16 cellular contexts compared by ENCODE assay signal in the genomic region with DNA sequence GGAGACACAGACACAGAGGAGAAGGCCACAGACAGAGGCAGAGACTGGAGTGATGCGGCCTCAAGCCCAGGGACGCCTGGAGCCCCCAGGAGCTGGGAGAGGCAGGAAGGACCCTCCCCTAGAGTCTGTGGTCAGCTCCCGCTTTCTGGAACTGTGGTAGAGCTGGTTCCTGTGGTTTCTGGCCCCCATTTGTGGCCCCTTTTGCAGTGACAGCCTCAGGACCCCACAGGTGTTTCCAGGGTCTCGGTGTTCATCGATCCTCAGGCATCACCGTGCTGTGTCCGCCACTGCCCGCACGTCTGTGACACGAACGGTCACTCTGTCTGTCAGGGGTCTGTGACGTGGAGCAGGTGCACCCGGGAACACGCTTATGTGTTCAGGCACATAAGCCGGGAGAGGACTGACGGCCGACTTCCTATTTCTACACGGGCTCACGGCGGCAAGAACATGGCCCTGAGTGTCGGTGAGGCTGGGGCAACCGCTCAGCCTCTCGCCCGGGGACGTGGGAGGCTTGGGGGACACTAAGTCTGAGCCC. TPM values are rescaled to one million over a fixed set of nuclear protein-coding genes. Genes with fewer than 3 reads are reported as not detected.
DNase-seq lines count a peak whose midpoint lies in the region; TF ChIP-seq lines count a peak whose summit lies in the region.
"Had no signal": no experiment of that assay in that cellular context is flagged by ENCODE, and none has a peak within 500 bp of the region (broad histone marks: within the 10 kb centered on the region; RNA-seq: fewer than 3 reads in every experiment).

No MANE protein-coding gene starts in this region.

- no peaks in the 10 kb centered on the region for H3K79me2 ChIP-seq in osteoblast (ENCODE audit: insufficient read depth, low read length)

- no peak overlapping the region for H3K4me3 ChIP-seq in osteoblast (ENCODE audit: insufficient read depth, low read length)
- H3K4me3 ChIP-seq in tibial artery: no peak overlapping the region
- H3K4me3 ChIP-seq: BLaER1 treated with 17β-estradiol and CSF1 and Interleukin-3, amounts not matched to agents 10 nM and 100 nM; GM23338 had no signal

- H2AFZ ChIP-seq in osteoblast (ENCODE audit: low read length): no peak overlapping the region
- H2AFZ ChIP-seq: GM23338 had no signal

- H3K9me3 ChIP-seq in osteoblast (ENCODE audit: low read depth, low read length) (no peaks in the 10 kb centered on the region), tibial artery (no peaks in the 10 kb centered on the region)
- H3K9me3 ChIP-seq: BLaER1 treated with 17β-estradiol and CSF1 and Interleukin-3, amounts not matched to agents 10 nM and 100 nM had no signal

- H3K27ac ChIP-seq in osteoblast (ENCODE audit: low read depth, low read length) (no peak overlapping the region), tibial artery (no peak overlapping the region)
- H3K27ac ChIP-seq: BLaER1 treated with 17β-estradiol and CSF1 and Interleukin-3, amounts not matched to agents 10 nM and 100 nM had no signal

- TF ChIP-seq CTCF in osteoblast (IDR thresholded peaks at IDR 0.05; ENCODE audit: extremely low read depth, low read depth, low read length): no peak
- TF ChIP-seq CTCF in tibial artery (IDR thresholded peaks at IDR 0.05): no peak

- H3K27me3 ChIP-seq in osteoblast (ENCODE audit: insufficient read depth, low read length) (no peaks in the 10 kb centered on the region), tibial artery (no peaks in the 10 kb centered on the region)
- H3K27me3 ChIP-seq: BLaER1 treated with 17β-estradiol and CSF1 and Interleukin-3, amounts not matched to agents 10 nM and 100 nM had no signal

- peak; percentile 58 for DNase-seq in activated effector memory CD4-positive, alpha-beta T cell treated with anti-CD3 and anti-CD28 coated beads, Interleukin-2, amount 50 U/mL, for 16 hours
- DNase-seq in activated effector memory CD4-positive, alpha-beta T cell treated with Interleukin-2 at 50 U/mL for 16 hours: no peak
- DNase-seq in epidermal melanocyte (ENCODE audit: insufficient read length, low spot score) (peak; percentile 7), osteoblast (ENCODE audit: insufficient read length, low spot score, missing footprints) (peak; percentile 39), tibial artery (peak; percentile 3 to 42), NCI-H2107 treated with DMSO at 0.1 percent for 48 hours (lab: John Stamatoyannopoulos, UW; ENCODE audit: unreplicated experiment) (no peak), D341Med (ENCODE audit: low spot score) (no peak), DMS114 treated with DMSO at 0.1 percent for 48 hours (lab: John Stamatoyannopoulos, UW; ENCODE audit: unreplicated experiment) (no peak)
- DNase-seq: GDM1, NCI-H1417 treated with DMSO at 0.1 percent for 48 hours, NCI-H1930, NCI-H2171, NCI-H446, RPMI8226 had no signal

- no peaks in the 10 kb centered on the region for H4K20me1 ChIP-seq in osteoblast (ENCODE audit: insufficient read depth, low read length)

- H3K36me3 ChIP-seq in osteoblast (ENCODE audit: insufficient read depth, low read length) (peaks cover 47% of the 10 kb centered on the region), tibial artery (peaks cover 72 to 96% (median 84%) of the 10 kb centered on the region in 3 donors)

- H3K4me1 ChIP-seq in osteoblast (ENCODE audit: insufficient read depth, low read length) (no peaks in the 10 kb centered on the region), tibial artery (no peaks in the 10 kb centered on the region)
- H3K4me1 ChIP-seq: BLaER1 treated with 17β-estradiol and CSF1 and Interleukin-3, amounts not matched to agents 10 nM and 100 nM had no signal

- intact Hi-C loops in tibial artery (cut with DNase I; ENCODE audit: low total_unique reads): loop anchor here (10.0 kb wide), 1 partner anchor 1084 kb away; the partner anchor contains the start of gene SLC25A6

- no peak overlapping the region for H3K4me2 ChIP-seq in osteoblast (ENCODE audit: insufficient read depth, low read length)
- H3K4me2 ChIP-seq: BLaER1 treated with 17β-estradiol and CSF1 and Interleukin-3, amounts not matched to agents 10 nM and 100 nM; GM23338 had no signal

RNA-seq across cellular contexts. Expression of gene GTPBP6, which starts 7.9 kb away (rescaled TPM):
- total RNA-seq in osteoblast: 34.2 and 34.4 TPM in 2 replicates

RNA-seq across cellular contexts. Expression of gene PLCXD1, which starts 29.5 kb away (rescaled TPM):
- 3.3 and 4.1 TPM in 2 replicates for total RNA-seq in osteoblast

Comparison
In these comparisons a context has a peak if more than half of its experiments do, and no peak if none do; other contexts are left out.
1. DNase-seq: peak in activated effector memory CD4-positive, alpha-beta T cell treated with anti-CD3 and anti-CD28 coated beads, Interleukin-2, amount 50 U/mL, for 16 hours (single experiment), epidermal melanocyte (single experiment), osteoblast (single experiment) and tibial artery (2 of 2); none in activated effector memory CD4-positive, alpha-beta T cell treated with Interleukin-2 at 50 U/mL for 16 hours (single experiment), NCI-H2107 treated with DMSO at 0.1 percent for 48 hours (single experiment), D341Med (single experiment) and DMS114 treated with DMSO at 0.1 percent for 48 hours (single experiment).